ENCODE assay signal across 8 cellular contexts in genomic region chr10:100828744-100829102, GRCh38.
A peak's percentile ranks its signal among the peaks of the same experiment; 100 is the strongest.
DNase-seq lines count a peak whose midpoint lies in the region; ATAC-seq lines count a peak whose summit lies in the region.

No MANE protein-coding gene starts in this region.

- H3K9me3 ChIP-seq in iPS-15b (ENCODE audit: control insufficient read depth, insufficient read depth, low read length): no peaks in the 10 kb centered on the region

- peaks cover 3% of the 10 kb centered on the region for H3K4me1 ChIP-seq in iPS-15b (ENCODE audit: control insufficient read depth, insufficient read depth, low read length)

- peak; percentile 44 for ATAC-seq in stimulated activated naive CD8-positive, alpha-beta T cell treated with anti-CD3 and anti-CD28 coated beads, Interleukin-15, amount 100 ng/mL, for 72 hours
- ATAC-seq in HG02938 (IDR thresholded peaks at IDR 0.05; ENCODE audit: unreplicated experiment) (no peak), HG03175 (IDR thresholded peaks at IDR 0.05; ENCODE audit: unreplicated experiment) (no peak), HG02678 (IDR thresholded peaks at IDR 0.05; ENCODE audit: unreplicated experiment) (no peak)

- no peak overlapping the region for H3K9ac ChIP-seq in iPS-15b (ENCODE audit: low read depth, low read length)

- no peak overlapping the region for H3K27ac Mint-ChIP-seq in stimulated activated naive CD8-positive, alpha-beta T cell treated with anti-CD3 and anti-CD28 coated beads, Interleukin-15, amount 100 ng/mL, for 72 hours

- H3K27me3 ChIP-seq in iPS-15b (ENCODE audit: control insufficient read depth, insufficient read depth, low read length): peaks cover 97% of the 10 kb centered on the region

- H3K4me3 ChIP-seq in iPS-15b (ENCODE audit: low read depth, low read length): peak overlapping the region; percentile 52

- peaks cover 39% of the 10 kb centered on the region for H3K4me1 Mint-ChIP-seq in stimulated activated naive CD8-positive, alpha-beta T cell treated with anti-CD3 and anti-CD28 coated beads, Interleukin-15, amount 100 ng/mL, for 72 hours

- H3K36me3 ChIP-seq in iPS-15b (ENCODE audit: control insufficient read depth, insufficient read depth, low read length): no peaks in the 10 kb centered on the region

- H3K4me3 Mint-ChIP-seq in stimulated activated naive CD8-positive, alpha-beta T cell treated with anti-CD3 and anti-CD28 coated beads, Interleukin-15, amount 100 ng/mL, for 72 hours: peak overlapping the region; percentile 85 to 88

- no peaks in the 10 kb centered on the region for H3K9me3 Mint-ChIP-seq in stimulated activated naive CD8-positive, alpha-beta T cell treated with anti-CD3 and anti-CD28 coated beads, Interleukin-15, amount 100 ng/mL, for 72 hours

- DNase-seq in NCI-H748 (lab: John Stamatoyannopoulos, UW; ENCODE audit: unreplicated experiment) (peak; percentile 33), NCI-H748 treated with DMSO at 0.1 percent for 48 hours (lab: John Stamatoyannopoulos, UW) (no peak)
- DNase-seq in activated CD4-positive, alpha-beta T cell treated with anti-CD3 and anti-CD28 coated beads, Interleukin-2, amount 50 U/mL, for 4 hours: peak; percentile 17 to 25
- DNase-seq in stimulated activated naive CD8-positive, alpha-beta T cell treated with anti-CD3 and anti-CD28 coated beads, Interleukin-15, amount 100 ng/mL, for 72 hours: peak in 1 of 2 donors; percentile 17

- H3K27me3 Mint-ChIP-seq in stimulated activated naive CD8-positive, alpha-beta T cell treated with anti-CD3 and anti-CD28 coated beads, Interleukin-15, amount 100 ng/mL, for 72 hours: peaks cover 26% of the 10 kb centered on the region
